In the genomic region with DNA sequence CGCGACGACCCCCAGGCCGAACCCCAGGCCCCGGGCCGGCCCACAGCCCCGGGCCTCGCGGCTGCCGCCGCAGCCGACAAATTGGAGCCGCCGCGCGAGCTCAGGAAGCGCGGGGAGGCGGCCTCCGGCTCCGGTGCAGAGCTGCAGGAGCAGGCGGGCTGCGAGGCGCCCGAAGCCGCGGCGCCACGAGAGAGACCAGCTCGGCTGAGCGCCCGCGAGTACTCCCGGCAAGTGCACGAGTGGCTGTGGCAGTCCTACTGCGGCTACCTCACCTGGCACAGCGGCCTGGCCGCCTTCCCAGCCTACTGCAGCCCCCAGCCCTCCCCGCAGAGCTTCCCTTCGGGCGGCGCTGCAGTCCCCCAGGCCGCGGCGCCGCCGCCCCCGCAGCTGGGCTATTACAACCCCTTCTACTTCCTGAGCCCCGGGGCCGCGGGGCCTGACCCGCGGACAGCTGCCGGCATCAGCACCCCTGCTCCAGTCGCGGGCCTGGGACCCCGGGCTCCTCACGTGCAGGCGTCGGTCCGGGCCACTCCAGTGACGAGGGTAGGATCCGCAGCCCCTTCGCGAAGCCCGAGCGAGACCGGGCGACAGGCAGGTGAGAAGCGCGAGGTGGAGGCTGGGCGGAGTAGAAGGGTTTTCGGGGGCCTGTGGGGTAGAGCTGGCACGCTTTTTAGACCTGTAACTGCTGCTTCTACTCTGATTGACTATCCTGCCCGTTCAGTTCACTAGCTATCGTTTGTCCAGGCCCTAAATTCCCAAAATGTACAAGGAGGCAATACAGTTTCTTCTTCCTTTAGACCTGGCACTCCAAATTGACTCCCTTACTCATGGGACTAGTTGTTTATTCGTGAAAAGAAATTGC, we compare ENCODE assay signal across 8 cellular contexts. TPM values are rescaled to one million over a fixed set of nuclear protein-coding genes. Genes with fewer than 3 reads are reported as not detected.
DNase-seq lines count a peak whose midpoint lies in the region; ATAC-seq and TF ChIP-seq lines count a peak whose summit lies in the region.

No MANE protein-coding gene starts in this region.

- H3K9me3 Mint-ChIP-seq in activated CD8-positive, alpha-beta T cell treated with anti-CD3 and anti-CD28 coated beads for 36 hours = no peaks in the 10 kb centered on the region
- H3K9me3 Mint-ChIP-seq in stimulated activated memory B cell treated with anti-CD40 and anti-IgM and Interleukin-4, amounts not matched to agents 10 μg/mL and 1 μg/mL and 100 μg/mL, for 72 hours = no peaks in the 10 kb centered on the region

- H3K56ac ChIP-seq in mesendoderm (ENCODE audit: low read length) = peak overlapping the region; percentile 87

- WGBS in mesendoderm (ENCODE audit: extremely low coverage, insufficient coverage, low lambda C conversion rate) = no CpG with 5 or more reads among the region's 77 CpGs

- peak; percentile 44 for ATAC-seq in HG02623 (IDR thresholded peaks at IDR 0.05; ENCODE audit: unreplicated experiment)
- peak; percentile 55 for ATAC-seq in activated CD8-positive, alpha-beta T cell treated with anti-CD3 and anti-CD28 coated beads for 36 hours
- peak; percentile 72 for ATAC-seq in stimulated activated memory B cell treated with anti-CD40 and anti-IgM and Interleukin-4, amounts not matched to agents 10 μg/mL and 1 μg/mL and 100 μg/mL, for 72 hours

- H3K4me2 ChIP-seq in mesendoderm (ENCODE audit: low read length) = peak overlapping the region; percentile 96

- peak overlapping the region; percentile 80 for H3K4me3 ChIP-seq in mesendoderm (ENCODE audit: low read length)

- H3K27ac Mint-ChIP-seq in activated CD8-positive, alpha-beta T cell treated with anti-CD3 and anti-CD28 coated beads for 36 hours = peak overlapping the region; percentile 82
- H3K27ac Mint-ChIP-seq in stimulated activated memory B cell treated with anti-CD40 and anti-IgM and Interleukin-4, amounts not matched to agents 10 μg/mL and 1 μg/mL and 100 μg/mL, for 72 hours = peak overlapping the region; percentile 68

- H3K79me2 ChIP-seq in mesendoderm (ENCODE audit: control insufficient read depth, insufficient read depth, low read length) = no peaks in the 10 kb centered on the region

- H4K8ac ChIP-seq in mesendoderm (ENCODE audit: low read depth, low read length) = no peak overlapping the region

- no peak overlapping the region for H2BK5ac ChIP-seq in mesendoderm (ENCODE audit: low read length)

- no peaks in the 10 kb centered on the region for H3K27me3 ChIP-seq in mesendoderm (ENCODE audit: insufficient read depth, low read length, poor library complexity)

- CTCF ChIA-PET in activated CD8-positive, alpha-beta T cell treated with anti-CD3 and anti-CD28 coated beads for 36 hours (lab: Charles Lee) = interaction anchor here (0.9 to 3.2 kb wide), 10 partner anchors 10 to 204 kb away, joined by 3 to 21 read pairs (median 4); no protein-coding TSS in a partner anchor

- peaks cover 1% of the 10 kb centered on the region for H3K79me1 ChIP-seq in mesendoderm (ENCODE audit: low read length)

- intact Hi-C loops in activated CD8-positive, alpha-beta T cell treated with anti-CD3 and anti-CD28 coated beads for 36 hours (cut with micrococcal nuclease) = no loop called here

- no peak overlapping the region for H3K23ac ChIP-seq in mesendoderm (ENCODE audit: low read length)

- POLR2A ChIA-PET in activated CD8-positive, alpha-beta T cell treated with anti-CD3 and anti-CD28 coated beads for 36 hours (lab: Charles Lee) = interaction anchor here (0.7 to 2.2 kb wide), 11 partner anchors 9 to 419 kb away, joined by 3 to 15 read pairs (median 4); a partner anchor contains a TSS

- H3K4ac ChIP-seq in mesendoderm (ENCODE audit: low read depth, low read length) = no peak overlapping the region

- H3K4me1 Mint-ChIP-seq in activated CD8-positive, alpha-beta T cell treated with anti-CD3 and anti-CD28 coated beads for 36 hours (ENCODE audit: low read depth) = peaks cover 26% of the 10 kb centered on the region
- H3K4me1 Mint-ChIP-seq in stimulated activated memory B cell treated with anti-CD40 and anti-IgM and Interleukin-4, amounts not matched to agents 10 μg/mL and 1 μg/mL and 100 μg/mL, for 72 hours = peaks cover 9% of the 10 kb centered on the region

- H3K4me3 Mint-ChIP-seq in activated CD8-positive, alpha-beta T cell treated with anti-CD3 and anti-CD28 coated beads for 36 hours = peak overlapping the region; percentile 77
- H3K4me3 Mint-ChIP-seq in stimulated activated memory B cell treated with anti-CD40 and anti-IgM and Interleukin-4, amounts not matched to agents 10 μg/mL and 1 μg/mL and 100 μg/mL, for 72 hours = peak overlapping the region; percentile 84

- H2BK15ac ChIP-seq in mesendoderm (replicated peaks; ENCODE audit: low read depth) = no peak overlapping the region

- no peak for TF ChIP-seq CTCF in activated CD8-positive, alpha-beta T cell treated with anti-CD3 and anti-CD28 coated beads for 36 hours (IDR thresholded peaks at IDR 0.05)

- no peak overlapping the region for H4K5ac ChIP-seq in mesendoderm (ENCODE audit: low read length)

- no peak overlapping the region for H2AK5ac ChIP-seq in mesendoderm (ENCODE audit: low read length)

- H2BK120ac ChIP-seq in mesendoderm (ENCODE audit: low read depth, low read length) = no peak overlapping the region

- peak overlapping the region; percentile 87 for H3K9ac ChIP-seq in mesendoderm (ENCODE audit: low read length)

- no peaks in the 10 kb centered on the region for H3K36me3 ChIP-seq in mesendoderm (ENCODE audit: control insufficient read depth, insufficient read depth, low read length)

- peaks cover 6% of the 10 kb centered on the region for H3K36me3 Mint-ChIP-seq in activated CD8-positive, alpha-beta T cell treated with anti-CD3 and anti-CD28 coated beads for 36 hours (ENCODE audit: low read depth)
- H3K36me3 Mint-ChIP-seq in stimulated activated memory B cell treated with anti-CD40 and anti-IgM and Interleukin-4, amounts not matched to agents 10 μg/mL and 1 μg/mL and 100 μg/mL, for 72 hours = peaks cover 17% of the 10 kb centered on the region

- no peaks in the 10 kb centered on the region for H3K27me3 Mint-ChIP-seq in activated CD8-positive, alpha-beta T cell treated with anti-CD3 and anti-CD28 coated beads for 36 hours
- H3K27me3 Mint-ChIP-seq in stimulated activated memory B cell treated with anti-CD40 and anti-IgM and Interleukin-4, amounts not matched to agents 10 μg/mL and 1 μg/mL and 100 μg/mL, for 72 hours = no peaks in the 10 kb centered on the region

- H3K18ac ChIP-seq in mesendoderm (ENCODE audit: low read length) = peak overlapping the region; percentile 78

- peak overlapping the region; percentile 77 for H3K27ac ChIP-seq in mesendoderm (ENCODE audit: low read depth, low read length)

- peak; percentile 14 for DNase-seq in DMS79 treated with DMSO at 0.1 percent for 48 hours (lab: John Stamatoyannopoulos, UW)
- no peak for DNase-seq in DMS79 (lab: John Stamatoyannopoulos, UW)
- DNase-seq in NCI-H146 treated with DMSO at 0.1 percent for 48 hours (lab: John Stamatoyannopoulos, UW; ENCODE audit: unreplicated experiment) = peak; percentile 26
- peak; percentile 69 for DNase-seq in activated CD8-positive, alpha-beta T cell treated with anti-CD3 and anti-CD28 coated beads for 36 hours
- DNase-seq in effector CD8-positive, alpha-beta T cell (lab: John Stamatoyannopoulos, UW) = peak; percentile 43
- DNase-seq in mesendoderm = peak; percentile 60

- no peaks in the 10 kb centered on the region for H3K4me1 ChIP-seq in mesendoderm (ENCODE audit: control insufficient read depth, low read depth, low read length)

RNA-seq across cellular contexts. Expression of a gene that starts 0.7 kb away (rescaled TPM):
- total RNA-seq in activated CD8-positive, alpha-beta T cell treated with anti-CD3 and anti-CD28 coated beads for 36 hours = 1 to 10 TPM; 3.2 to 3.8 TPM
- 6.2 TPM for polyA plus RNA-seq in mesendoderm (2013, experiment 1 of 2)
- polyA plus RNA-seq in mesendoderm (2013, experiment 2 of 2) = 6.5 TPM
